In the genomic region with DNA sequence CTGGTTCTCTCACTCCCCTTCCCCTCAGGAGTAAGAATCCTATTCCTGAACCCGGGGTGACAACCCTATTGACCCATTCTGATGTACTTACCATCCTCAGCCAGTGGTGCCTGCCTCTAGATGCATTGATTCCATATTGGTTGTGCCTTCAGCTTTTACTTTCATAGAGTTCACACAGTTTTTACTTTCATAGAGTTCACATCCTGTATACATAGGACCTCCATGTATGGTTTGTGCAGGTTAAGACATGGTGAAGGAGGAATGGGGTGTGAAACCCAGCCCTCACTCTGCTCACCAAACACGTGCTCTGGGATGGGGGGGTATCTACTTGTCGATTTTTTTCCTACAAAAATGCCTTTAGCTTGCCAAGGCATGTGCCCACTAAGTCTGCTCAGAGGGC, we compare ENCODE assay signal across 15 cellular contexts.
"Had no signal": no experiment of that assay in that cellular context is flagged by ENCODE, and none has a peak within 500 bp of the region (broad histone marks: within the 10 kb centered on the region; RNA-seq: fewer than 3 reads in every experiment).

No MANE protein-coding gene starts in this region.

- DNase-seq: activated CD4-positive, alpha-beta T cell treated with anti-CD3 and anti-CD28 coated beads, Interleukin-2, amount 50 U/mL, for 4 hours; activated T-cell treated with anti-CD3 and anti-CD28 coated beads for 4 hours; effector CD4-positive, alpha-beta T cell; gastrocnemius medialis; heart left ventricle; kidney glomerular epithelial cell; left ventricle myocardium superior; stimulated activated CD4-positive, alpha-beta T cell treated with anti-CD3 and anti-CD28 coated beads, Interleukin-4, amount 100 ng/mL, for 1 hour; stomach had no signal

- H3K27me3 Mint-ChIP-seq: activated naive CD8-positive, alpha-beta T cell had no signal

- H3K27ac ChIP-seq: gastrocnemius medialis, heart left ventricle, stomach had no signal

- H3K27ac Mint-ChIP-seq: activated naive CD8-positive, alpha-beta T cell; activated T-helper 1 cell treated with anti-CD3 and anti-CD28 coated beads, Interleukin-12 subunit alpha, Interleukin-12 subunit beta, Interleukin-2, Interleukin-4 antibody, amounts not matched to agents 30 ng/mL and 10 ng/mL and 1 ng/mL, durations not matched to agents 14 hours and 24 hours and 36 hours; type B pancreatic cell had no signal

- H3K9me3 Mint-ChIP-seq: activated T-helper 1 cell treated with anti-CD3 and anti-CD28 coated beads, Interleukin-12 subunit alpha, Interleukin-12 subunit beta, Interleukin-2, Interleukin-4 antibody, amounts not matched to agents 30 ng/mL and 10 ng/mL and 1 ng/mL, durations not matched to agents 14 hours and 24 hours and 36 hours; neural crest cell; type B pancreatic cell had no signal

- H3K4me3 ChIP-seq: gastrocnemius medialis, heart left ventricle, smooth muscle cell, stomach had no signal

- H3K4me1 ChIP-seq: gastrocnemius medialis, heart left ventricle, stomach had no signal

- H3K9me3 ChIP-seq: gastrocnemius medialis, heart left ventricle, stomach had no signal

- H3K36me3 Mint-ChIP-seq: activated naive CD8-positive, alpha-beta T cell; type B pancreatic cell had no signal

- H3K4me3 Mint-ChIP-seq: activated naive CD8-positive, alpha-beta T cell; activated T-helper 1 cell treated with anti-CD3 and anti-CD28 coated beads, Interleukin-12 subunit alpha, Interleukin-12 subunit beta, Interleukin-2, Interleukin-4 antibody, amounts not matched to agents 30 ng/mL and 10 ng/mL and 1 ng/mL, durations not matched to agents 14 hours and 24 hours and 36 hours; neural crest cell; type B pancreatic cell had no signal

- H3K36me3 ChIP-seq: gastrocnemius medialis, heart left ventricle, stomach had no signal

- H3K4me2 ChIP-seq: smooth muscle cell had no signal

- ATAC-seq: gastrocnemius medialis, heart left ventricle, left ventricle myocardium superior, sciatic nerve had no signal
